10 cellular contexts compared by ENCODE assay signal in the genomic region with DNA sequence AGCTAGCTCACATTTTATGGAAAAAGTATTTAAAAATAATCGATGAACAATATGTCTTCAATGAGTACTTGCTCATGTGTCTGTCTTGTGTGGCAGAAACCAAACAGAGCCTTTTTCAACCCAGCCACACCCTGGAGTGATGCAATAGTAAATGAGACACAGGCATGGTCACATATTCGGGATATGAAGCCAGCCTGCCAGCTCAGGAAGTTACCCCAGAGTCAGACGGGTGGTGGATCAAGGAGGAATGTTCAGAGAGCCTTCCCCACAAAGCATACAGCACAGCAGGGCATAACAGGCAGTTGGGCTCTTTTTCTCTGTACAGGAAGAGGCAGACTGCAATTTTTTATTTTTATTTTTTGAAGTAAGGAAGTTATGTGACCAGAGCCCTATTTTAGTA. TPM values are rescaled to one million over a fixed set of nuclear protein-coding genes. Genes with fewer than 3 reads are reported as not detected.
A peak's percentile ranks its signal among the peaks of the same experiment; 100 is the strongest.
DNase-seq lines count a peak whose midpoint lies in the region; ATAC-seq and TF ChIP-seq lines count a peak whose summit lies in the region.
"Had no signal": no experiment of that assay in that cellular context is flagged by ENCODE, and none has a peak within 500 bp of the region (broad histone marks: within the 10 kb centered on the region; RNA-seq: fewer than 3 reads in every experiment).

No MANE protein-coding gene starts in this region.

- peaks cover 18% of the 10 kb centered on the region for H3K4me1 ChIP-seq in skeletal muscle satellite cell (ENCODE audit: control insufficient read depth, insufficient read depth, low read length)

- H3K9me3 Mint-ChIP-seq in activated CD8-positive, alpha-beta T cell treated with anti-CD3 and anti-CD28 coated beads for 36 hours = no peaks in the 10 kb centered on the region
- H3K9me3 Mint-ChIP-seq: activated T-helper 17 cell treated with anti-CD3 and anti-CD28 coated beads, Interleukin-2, amount 50 U/mL, for 72 hours had no signal

- peak overlapping the region; percentile 59 for H3K9ac ChIP-seq in skeletal muscle satellite cell (ENCODE audit: low read depth, low read length)

- no peaks in the 10 kb centered on the region for H3K4me1 Mint-ChIP-seq in activated CD8-positive, alpha-beta T cell treated with anti-CD3 and anti-CD28 coated beads for 36 hours (ENCODE audit: low read depth)
- H3K4me1 Mint-ChIP-seq: activated T-helper 17 cell treated with anti-CD3 and anti-CD28 coated beads, Interleukin-2, amount 50 U/mL, for 72 hours had no signal

- in situ Hi-C loops in SK-MEL-5 (cut with HindIII; ENCODE audit: low pct_unique_long_range_greater_than_20kb, low sequenced_read_pairs) = no loop called here

- DNase-seq in H4 (ENCODE audit: low spot score) (peak; percentile 64), SK-MEL-5 (ENCODE audit: low read depth, low spot score) (peak; percentile 59), fibroblast of the conjunctiva (ENCODE audit: low read depth) (peak; percentile 85), GM10248 (ENCODE audit: extremely low spot score) (no peak)
- DNase-seq in activated CD8-positive, alpha-beta T cell treated with anti-CD3 and anti-CD28 coated beads for 36 hours = no peak
- no peak for DNase-seq in activated CD4-positive, alpha-beta T cell treated with anti-CD3 and anti-CD28 coated beads, Interleukin-2, amount 50 U/mL, for 48 hours

- H3K36me3 ChIP-seq in skeletal muscle satellite cell (ENCODE audit: insufficient read depth, low read length) = peaks cover 14% of the 10 kb centered on the region

- no peaks in the 10 kb centered on the region for H3K36me3 Mint-ChIP-seq in activated CD8-positive, alpha-beta T cell treated with anti-CD3 and anti-CD28 coated beads for 36 hours (ENCODE audit: low read depth)

- POLR2A ChIA-PET in activated CD8-positive, alpha-beta T cell treated with anti-CD3 and anti-CD28 coated beads for 36 hours (lab: Charles Lee) = no interaction called here
- POLR2A ChIA-PET in GM10248 (lab: Yijun Ruan, JAX) = no interaction called here

- no peak overlapping the region for H3K4me3 Mint-ChIP-seq in activated CD8-positive, alpha-beta T cell treated with anti-CD3 and anti-CD28 coated beads for 36 hours
- H3K4me3 Mint-ChIP-seq: activated T-helper 17 cell treated with anti-CD3 and anti-CD28 coated beads, Interleukin-2, amount 50 U/mL, for 72 hours had no signal

- intact Hi-C loops in activated CD8-positive, alpha-beta T cell treated with anti-CD3 and anti-CD28 coated beads for 36 hours (cut with micrococcal nuclease) = no loop called here

- no peak for TF ChIP-seq CTCF in activated CD8-positive, alpha-beta T cell treated with anti-CD3 and anti-CD28 coated beads for 36 hours (IDR thresholded peaks at IDR 0.05)
- TF ChIP-seq CTCF in GM10248 (IDR thresholded peaks at IDR 0.05; ENCODE audit: control extremely low read depth, extremely low read depth, low read depth, missing control alignments) = no peak

- H3K27me3 Mint-ChIP-seq in activated CD8-positive, alpha-beta T cell treated with anti-CD3 and anti-CD28 coated beads for 36 hours = peaks cover 7% of the 10 kb centered on the region

- peak overlapping the region; percentile 34 for H3K4me2 ChIP-seq in skeletal muscle satellite cell (ENCODE audit: low read length)

- H3K27me3 ChIP-seq in skeletal muscle satellite cell (ENCODE audit: control insufficient read depth, insufficient read depth, low read length) = no peaks in the 10 kb centered on the region

- CTCF ChIA-PET in activated CD8-positive, alpha-beta T cell treated with anti-CD3 and anti-CD28 coated beads for 36 hours (lab: Charles Lee) = interaction anchor here (1.0 to 1.2 kb wide), 2 partner anchors 15 to 55 kb away, joined by 3 read pairs; no protein-coding TSS in a partner anchor
- CTCF ChIA-PET in GM10248 (lab: Yijun Ruan, JAX) = interaction anchor here (1.1 to 3.1 kb wide), 4 partner anchors 13 to 617 kb away, joined by 3 to 14 read pairs (median 5); no protein-coding TSS in a partner anchor

- no peak overlapping the region for H3K4me3 ChIP-seq in skeletal muscle satellite cell (ENCODE audit: low read length)

- TF ChIP-seq POLR2A in GM18505 (IDR thresholded peaks at IDR 0.05; ENCODE audit: borderline replicate concordance, extremely low read depth, insufficient read depth, insufficient read length) = no peak

- no peak for ATAC-seq in activated CD8-positive, alpha-beta T cell treated with anti-CD3 and anti-CD28 coated beads for 36 hours
- ATAC-seq in GM18505 (IDR thresholded peaks at IDR 0.05; ENCODE audit: unreplicated experiment) = no peak
- ATAC-seq: activated T-helper 17 cell treated with anti-CD3 and anti-CD28 coated beads, Interleukin-2, amount 50 U/mL, for 72 hours had no signal

- H3K9me3 ChIP-seq in skeletal muscle satellite cell (replicated peaks; ENCODE audit: low read length) = no peaks in the 10 kb centered on the region

- no peak overlapping the region for H3K27ac Mint-ChIP-seq in activated CD8-positive, alpha-beta T cell treated with anti-CD3 and anti-CD28 coated beads for 36 hours
- H3K27ac Mint-ChIP-seq: activated T-helper 17 cell treated with anti-CD3 and anti-CD28 coated beads, Interleukin-2, amount 50 U/mL, for 72 hours had no signal

RNA-seq across cellular contexts. Expression of a gene that starts 27.3 kb away (rescaled TPM):
- total RNA-seq in H4 (2014; rRNA removed; shearing (Covaris generic)) = 45.5 and 52.9 TPM in 2 replicates
- 25.4 and 31.2 TPM in 2 replicates for total RNA-seq in SK-MEL-5 (2014; rRNA removed; shearing (Covaris generic))
- polyA plus RNA-seq in SK-MEL-5 (2015; cell fraction: cytosol; rRNA removed) = 20.3 and 37.3 TPM in 2 replicates
- 15.7 and 20.3 TPM in 2 replicates for polyA plus RNA-seq in SK-MEL-5 (2015; cell fraction: nucleus; rRNA removed)
- total RNA-seq in skeletal muscle satellite cell (2012; rRNA removed) = 37.5 and 45.7 TPM in 2 replicates
- total RNA-seq in activated CD8-positive, alpha-beta T cell treated with anti-CD3 and anti-CD28 coated beads for 36 hours = under 1 TPM; 0.36 to 0.41 TPM
- total RNA-seq: OCI-LY7 had no signal

Comparison
In these comparisons a context has a peak if more than half of its experiments do, and no peak if none do; other contexts are left out.
1. DNase-seq: peak in H4 (single experiment), SK-MEL-5 (single experiment) and fibroblast of the conjunctiva (single experiment); none in activated CD8-positive, alpha-beta T cell treated with anti-CD3 and anti-CD28 coated beads for 36 hours (single experiment), activated CD4-positive, alpha-beta T cell treated with anti-CD3 and anti-CD28 coated beads, Interleukin-2, amount 50 U/mL, for 48 hours (0 of 2) and GM10248 (single experiment).
2. RNA of a gene that starts 27.3 kb away (total RNA-seq): 45.5 to 52.9 TPM in H4 and 25.4 to 31.2 TPM in SK-MEL-5; 0.36 to 0.41 TPM in activated CD8-positive, alpha-beta T cell treated with anti-CD3 and anti-CD28 coated beads for 36 hours; every median in the first group is over 10 times any median in the second.